In the genomic region with DNA sequence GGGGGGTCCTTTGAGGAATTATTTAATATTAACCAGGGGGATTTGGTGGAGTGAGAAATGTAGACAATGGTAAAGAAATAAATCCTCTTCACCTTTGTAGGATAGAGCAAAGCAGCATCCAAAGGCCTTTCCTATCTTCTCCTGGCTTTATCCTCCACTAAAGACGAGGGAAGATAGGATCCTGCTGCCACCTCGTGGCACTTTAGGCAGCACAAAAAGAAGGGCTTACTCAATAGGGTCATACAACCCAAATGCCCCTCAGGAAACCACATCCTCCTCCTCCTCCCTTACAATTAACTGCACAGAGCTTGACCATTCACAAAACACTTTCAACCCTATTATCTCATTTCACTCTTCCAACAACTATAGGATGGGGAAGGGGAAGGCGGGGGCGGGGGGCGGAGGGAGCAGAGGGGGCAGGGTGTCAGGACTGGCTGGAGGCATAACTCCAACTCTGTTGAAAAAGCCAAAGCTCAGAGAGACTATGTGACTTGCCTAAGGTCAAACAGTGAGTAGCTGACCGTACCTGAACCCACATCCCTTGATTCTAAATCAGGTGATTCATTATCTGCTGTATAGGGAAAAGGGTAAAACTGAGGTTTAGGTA, we compare ENCODE assay signal across 8 cellular contexts. TPM values are rescaled to one million over a fixed set of nuclear protein-coding genes. Genes with fewer than 3 reads are reported as not detected.
DNase-seq lines count a peak whose midpoint lies in the region; ATAC-seq and TF ChIP-seq lines count a peak whose summit lies in the region.

No MANE protein-coding gene starts in this region.

- H3K27ac ChIP-seq in gastroesophageal sphincter (peak overlapping the region in 1 of 4 donors; percentile 3), skeletal muscle tissue (ENCODE audit: low read depth, low read length) (peak overlapping the region; percentile 21), tibial nerve (no peak overlapping the region)

- in situ Hi-C loops in SK-MEL-5 (cut with HindIII; ENCODE audit: low pct_unique_long_range_greater_than_20kb, low sequenced_read_pairs): no loop called here

- ATAC-seq in gastroesophageal sphincter (no peak), HG03571 (IDR thresholded peaks at IDR 0.05; ENCODE audit: unreplicated experiment) (no peak), GM18502 (IDR thresholded peaks at IDR 0.05; ENCODE audit: poor library complexity, unreplicated experiment) (no peak)

- TF ChIP-seq EP300 in gastroesophageal sphincter (IDR thresholded peaks at IDR 0.05): no peak
- TF ChIP-seq EP300 in tibial nerve (IDR thresholded peaks at IDR 0.05): no peak

- H3K27me3 ChIP-seq in gastroesophageal sphincter (no peaks in the 10 kb centered on the region), skeletal muscle tissue (ENCODE audit: control insufficient read depth in 3 of 3, insufficient read depth in 3 of 3, low read length in 3 of 3) (no peaks in the 10 kb centered on the region), tibial nerve (no peaks in the 10 kb centered on the region)

- 32 to 38% methylated on average over 2 to 3 of the region's 6 CpGs for WGBS in gastroesophageal sphincter (ENCODE audit: low coverage in 1 of 2), 2 donors
- 40 to 43% methylated on average over 6 of the region's 6 CpGs for WGBS in tibial nerve, 2 donors

- TF ChIP-seq POLR2A in gastroesophageal sphincter (IDR thresholded peaks at IDR 0.05): no peak
- TF ChIP-seq POLR2A in tibial nerve (IDR thresholded peaks at IDR 0.05): no peak

- H3K9me3 ChIP-seq in gastroesophageal sphincter: peaks cover 0 to 5% (median 0%) of the 10 kb centered on the region in 3 donors
- no peaks in the 10 kb centered on the region for H3K9me3 ChIP-seq in skeletal muscle tissue (ENCODE audit: control insufficient read depth in 3 of 3, low read length in 3 of 3)
- peaks cover 0 to 14% (median 0%) of the 10 kb centered on the region in 4 donors for H3K9me3 ChIP-seq in tibial nerve

- H3K9ac ChIP-seq in skeletal muscle tissue (ENCODE audit: low read depth in 1 of 3, low read length in 3 of 3): peak overlapping the region in 1 of 3 donors; percentile 3

- H3K36me3 ChIP-seq in gastroesophageal sphincter: no peaks in the 10 kb centered on the region
- H3K36me3 ChIP-seq in skeletal muscle tissue (ENCODE audit: control insufficient read depth in 3 of 3, insufficient read depth in 3 of 3, low read length in 3 of 3): no peaks in the 10 kb centered on the region
- H3K36me3 ChIP-seq in tibial nerve: peaks cover 0 to 8% (median 0%) of the 10 kb centered on the region in 3 donors

- H3K4me3 ChIP-seq in HFF-Myc (replicated peaks; ENCODE audit: low read depth, low read length): no peak overlapping the region
- H3K4me3 ChIP-seq in gastroesophageal sphincter: no peak overlapping the region
- H3K4me3 ChIP-seq in skeletal muscle tissue (ENCODE audit: low read length in 3 of 3): no peak overlapping the region
- no peak overlapping the region for H3K4me3 ChIP-seq in tibial nerve

- TF ChIP-seq CTCF in HFF-Myc (IDR thresholded peaks at IDR 0.05; ENCODE audit: low read depth, low read length, missing control alignments) (peak; percentile 57), gastroesophageal sphincter (IDR thresholded peaks at IDR 0.05) (peak; percentile 26 to 65 (median 51)), tibial nerve (IDR thresholded peaks at IDR 0.05) (no peak)

- DNase-seq in COR-L47 (lab: John Stamatoyannopoulos, UW) (peak; percentile 5), HFF-Myc (ENCODE audit: extremely low read depth, low read depth) (peak; percentile 4), SK-MEL-5 (ENCODE audit: low read depth, low spot score) (peak; percentile 87), tibial nerve (ENCODE audit: low spot score in 2 of 2) (no peak)

- peaks cover 0 to 4% (median 0%) of the 10 kb centered on the region in 3 donors for H3K4me1 ChIP-seq in gastroesophageal sphincter
- peaks cover 5 to 8% (median 7%) of the 10 kb centered on the region in 3 donors for H3K4me1 ChIP-seq in skeletal muscle tissue (ENCODE audit: control insufficient read depth in 3 of 3, insufficient read depth in 3 of 3, low read length in 3 of 3)
- no peaks in the 10 kb centered on the region for H3K4me1 ChIP-seq in tibial nerve

RNA-seq across cellular contexts. Expression of gene MYOT, which starts 45.4 kb away (rescaled TPM):
- total RNA-seq in SK-MEL-5 (2014; rRNA removed; shearing (Covaris generic)): 0.05 and 0.08 TPM in 2 replicates
- 0.77 TPM in 1 of 2 replicates, not detected in the other for polyA plus RNA-seq in SK-MEL-5 (2015; cell fraction: cytosol; rRNA removed)
- polyA plus RNA-seq in SK-MEL-5 (2015; cell fraction: nucleus; rRNA removed): 0.26 and 0.81 TPM in 2 replicates
- total RNA-seq in gastroesophageal sphincter (10 to 100 TPM; 16.6 to 38.9 (median 32.8) TPM), skeletal muscle tissue (54.8 TPM), tibial nerve (10 to 100 TPM; 16.1 to 52.0 (median 24.3) TPM)

Comparison
In these comparisons a context has a peak if more than half of its experiments do, and no peak if none do; other contexts are left out.
1. DNase-seq: peak in COR-L47 (single experiment), HFF-Myc (single experiment) and SK-MEL-5 (single experiment); none in tibial nerve (0 of 2).
2. CTCF ChIP-seq: peak in HFF-Myc (single experiment) and gastroesophageal sphincter (4 of 4); none in tibial nerve (0 of 5).
3. RNA of gene MYOT, which starts 45.4 kb away (total RNA-seq): 54.8 TPM in skeletal muscle tissue (single experiment), 16.6 to 38.9 TPM in gastroesophageal sphincter and 16.1 to 52.0 TPM in tibial nerve; 0.05 to 0.08 TPM in SK-MEL-5; every median in the first group is over 10 times any median in the second.